In the genomic region with DNA sequence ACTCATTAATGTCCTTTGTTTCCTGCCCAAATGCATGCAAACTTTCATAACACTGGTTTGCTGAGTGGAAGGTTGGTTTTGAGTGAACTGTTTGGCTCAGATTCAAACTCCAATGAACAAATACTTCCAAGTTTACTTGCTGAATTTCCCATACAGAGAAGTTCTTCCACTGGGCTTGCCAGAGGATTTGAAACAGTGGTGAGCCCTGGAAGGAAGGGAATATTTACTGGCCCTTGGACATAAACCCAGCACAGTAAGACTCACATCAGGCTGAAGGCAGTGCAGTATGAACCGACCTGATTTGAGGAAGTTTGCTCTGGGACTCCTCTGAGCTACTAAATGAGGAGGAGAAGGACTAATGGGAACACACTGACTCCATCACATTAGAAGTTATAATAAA, we compare ENCODE assay signal across 1 cellular context.
TF ChIP-seq lines count a peak whose summit lies in the region.

No MANE protein-coding gene starts in this region.

TF ChIP-seq in HepG2, 621 proteins besides CTCF, POLR2A, EP300 and RAD21 (continued from another document):
- no peak for TF ChIP-seq HNRNPK (IDR thresholded peaks at IDR 0.05; ENCODE audit: low read depth, low read length, poor library complexity, severe bottlenecking)
- TF ChIP-seq, protein P1, sequence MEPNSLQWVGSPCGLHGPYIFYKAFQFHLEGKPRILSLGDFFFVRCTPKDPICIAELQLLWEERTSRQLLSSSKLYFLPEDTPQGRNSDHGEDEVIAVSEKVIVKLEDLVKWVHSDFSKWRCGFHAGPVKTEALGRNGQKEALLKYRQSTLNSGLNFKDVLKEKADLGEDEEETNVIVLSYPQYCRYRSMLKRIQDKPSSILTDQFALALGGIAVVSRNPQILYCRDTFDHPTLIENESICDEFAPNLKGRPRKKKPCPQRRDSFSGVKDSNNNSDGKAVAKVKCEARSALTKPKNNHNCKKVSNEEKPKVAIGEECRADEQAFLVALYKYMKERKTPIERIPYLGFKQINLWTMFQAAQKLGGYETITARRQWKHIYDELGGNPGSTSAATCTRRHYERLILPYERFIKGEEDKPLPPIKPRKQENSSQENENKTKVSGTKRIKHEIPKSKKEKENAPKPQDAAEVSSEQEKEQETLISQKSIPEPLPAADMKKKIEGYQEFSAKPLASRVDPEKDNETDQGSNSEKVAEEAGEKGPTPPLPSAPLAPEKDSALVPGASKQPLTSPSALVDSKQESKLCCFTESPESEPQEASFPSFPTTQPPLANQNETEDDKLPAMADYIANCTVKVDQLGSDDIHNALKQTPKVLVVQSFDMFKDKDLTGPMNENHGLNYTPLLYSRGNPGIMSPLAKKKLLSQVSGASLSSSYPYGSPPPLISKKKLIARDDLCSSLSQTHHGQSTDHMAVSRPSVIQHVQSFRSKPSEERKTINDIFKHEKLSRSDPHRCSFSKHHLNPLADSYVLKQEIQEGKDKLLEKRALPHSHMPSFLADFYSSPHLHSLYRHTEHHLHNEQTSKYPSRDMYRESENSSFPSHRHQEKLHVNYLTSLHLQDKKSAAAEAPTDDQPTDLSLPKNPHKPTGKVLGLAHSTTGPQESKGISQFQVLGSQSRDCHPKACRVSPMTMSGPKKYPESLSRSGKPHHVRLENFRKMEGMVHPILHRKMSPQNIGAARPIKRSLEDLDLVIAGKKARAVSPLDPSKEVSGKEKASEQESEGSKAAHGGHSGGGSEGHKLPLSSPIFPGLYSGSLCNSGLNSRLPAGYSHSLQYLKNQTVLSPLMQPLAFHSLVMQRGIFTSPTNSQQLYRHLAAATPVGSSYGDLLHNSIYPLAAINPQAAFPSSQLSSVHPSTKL (CRISPR knock-in tag; IDR thresholded peaks at IDR 0.05) = no peak
- TF ChIP-seq GLI4 (CRISPR knock-in tag; IDR thresholded peaks at IDR 0.05; ENCODE audit: borderline replicate concordance) = no peak
- no peak for TF ChIP-seq GATA4 (IDR thresholded peaks at IDR 0.05; ENCODE audit: borderline replicate concordance, low read depth)
- TF ChIP-seq, protein P2, sequence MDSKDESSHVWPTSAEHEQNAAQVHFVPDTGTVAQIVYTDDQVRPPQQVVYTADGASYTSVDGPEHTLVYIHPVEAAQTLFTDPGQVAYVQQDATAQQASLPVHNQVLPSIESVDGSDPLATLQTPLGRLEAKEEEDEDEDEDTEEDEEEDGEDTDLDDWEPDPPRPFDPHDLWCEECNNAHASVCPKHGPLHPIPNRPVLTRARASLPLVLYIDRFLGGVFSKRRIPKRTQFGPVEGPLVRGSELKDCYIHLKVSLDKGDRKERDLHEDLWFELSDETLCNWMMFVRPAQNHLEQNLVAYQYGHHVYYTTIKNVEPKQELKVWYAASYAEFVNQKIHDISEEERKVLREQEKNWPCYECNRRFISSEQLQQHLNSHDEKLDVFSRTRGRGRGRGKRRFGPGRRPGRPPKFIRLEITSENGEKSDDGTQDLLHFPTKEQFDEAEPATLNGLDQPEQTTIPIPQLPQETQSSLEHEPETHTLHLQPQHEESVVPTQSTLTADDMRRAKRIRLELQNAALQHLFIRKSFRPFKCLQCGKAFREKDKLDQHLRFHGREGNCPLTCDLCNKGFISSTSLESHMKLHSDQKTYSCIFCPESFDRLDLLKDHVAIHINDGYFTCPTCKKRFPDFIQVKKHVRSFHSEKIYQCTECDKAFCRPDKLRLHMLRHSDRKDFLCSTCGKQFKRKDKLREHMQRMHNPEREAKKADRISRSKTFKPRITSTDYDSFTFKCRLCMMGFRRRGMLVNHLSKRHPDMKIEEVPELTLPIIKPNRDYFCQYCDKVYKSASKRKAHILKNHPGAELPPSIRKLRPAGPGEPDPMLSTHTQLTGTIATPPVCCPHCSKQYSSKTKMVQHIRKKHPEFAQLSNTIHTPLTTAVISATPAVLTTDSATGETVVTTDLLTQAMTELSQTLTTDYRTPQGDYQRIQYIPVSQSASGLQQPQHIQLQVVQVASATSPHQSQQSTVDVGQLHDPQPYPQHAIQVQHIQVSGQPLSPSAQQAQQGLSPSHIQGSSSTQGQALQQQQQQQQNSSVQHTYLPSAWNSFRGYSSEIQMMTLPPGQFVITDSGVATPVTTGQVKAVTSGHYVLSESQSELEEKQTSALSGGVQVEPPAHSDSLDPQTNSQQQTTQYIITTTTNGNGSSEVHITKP (CRISPR knock-in tag; IDR thresholded peaks at IDR 0.05; ENCODE audit: low read depth) = no peak
- no peak for TF ChIP-seq ZNF460 (CRISPR knock-in tag; IDR thresholded peaks at IDR 0.05; ENCODE audit: borderline replicate concordance)
- TF ChIP-seq, protein P3, sequence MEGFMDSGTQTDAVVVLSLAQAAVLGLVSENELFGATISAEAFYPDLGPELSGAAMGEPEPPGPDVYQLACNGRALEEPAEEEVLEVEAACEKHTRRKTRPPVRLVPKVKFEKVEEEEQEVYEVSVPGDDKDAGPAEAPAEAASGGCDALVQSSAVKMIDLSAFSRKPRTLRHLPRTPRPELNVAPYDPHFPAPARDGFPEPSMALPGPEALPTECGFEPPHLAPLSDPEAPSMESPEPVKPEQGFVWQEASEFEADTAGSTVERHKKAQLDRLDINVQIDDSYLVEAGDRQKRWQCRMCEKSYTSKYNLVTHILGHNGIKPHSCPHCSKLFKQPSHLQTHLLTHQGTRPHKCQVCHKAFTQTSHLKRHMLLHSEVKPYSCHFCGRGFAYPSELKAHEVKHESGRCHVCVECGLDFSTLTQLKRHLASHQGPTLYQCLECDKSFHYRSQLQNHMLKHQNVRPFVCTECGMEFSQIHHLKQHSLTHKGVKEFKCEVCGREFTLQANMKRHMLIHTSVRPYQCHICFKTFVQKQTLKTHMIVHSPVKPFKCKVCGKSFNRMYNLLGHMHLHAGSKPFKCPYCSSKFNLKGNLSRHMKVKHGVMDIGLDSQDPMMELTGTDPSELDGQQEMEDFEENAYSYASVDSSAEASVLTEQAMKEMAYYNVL (CRISPR knock-in tag; IDR thresholded peaks at IDR 0.05; ENCODE audit: borderline replicate concordance) = no peak
- no peak for TF ChIP-seq ZNF672 (CRISPR knock-in tag; IDR thresholded peaks at IDR 0.05)
